32 cellular contexts compared by ENCODE assay signal in genomic region chr7:146658604-146659003, GRCh38.
"Had no signal": no experiment of that assay in that cellular context is flagged by ENCODE, and none has a peak within 500 bp of the region (broad histone marks: within the 10 kb centered on the region; RNA-seq: fewer than 3 reads in every experiment).

No MANE protein-coding gene starts in this region.

- H3K27ac ChIP-seq: left lung, lower lobe of right lung, pancreas, prostate gland, skin epidermis, stomach, testis, thyroid gland, transverse colon, upper lobe of left lung, vagina had no signal

- H3K4me3 ChIP-seq: left lung, lower lobe of right lung, mucosa of descending colon, pancreas, prostate gland, skin epidermis, stomach, testis, thyroid gland, transverse colon, upper lobe of left lung, vagina had no signal

- H3K27me3 Mint-ChIP-seq: naive thymus-derived CD4-positive, alpha-beta T cell; natural killer cell treated with Interleukin-12 subunit alpha and Interleukin-12 subunit beta and Interleukin-15 and Interleukin-18, amount 100 ng/mL, for 72 hours; stimulated activated naive B cell treated with anti-CD40 and anti-IgM and Interleukin-4, amounts not matched to agents 10 μg/mL and 1 μg/mL and 100 μg/mL, for 72 hours had no signal

- H3K36me3 ChIP-seq: left lung, lower lobe of right lung, pancreas, prostate gland, stomach, thyroid gland, transverse colon, upper lobe of left lung, vagina had no signal

- H3K9me3 Mint-ChIP-seq: neural crest cell; stimulated activated naive B cell treated with anti-CD40 and anti-IgM and Interleukin-4, amounts not matched to agents 10 μg/mL and 1 μg/mL and 100 μg/mL, for 72 hours had no signal

- H3K9me3 ChIP-seq: left lung, lower lobe of right lung, pancreas, prostate gland, stomach, testis, thyroid gland, transverse colon, upper lobe of left lung, vagina had no signal

- DNase-seq: hypothalamus; immature natural killer cell; kidney; left colon; left lung; lower lobe of right lung; mammary epithelial cell; mesendoderm; midbrain; mucosa of descending colon; naive thymus-derived CD4-positive, alpha-beta T cell; nucleus accumbens; pancreas; posterior cingulate gyrus; retina; right cardiac atrium; stimulated activated CD4-positive, alpha-beta T cell treated with anti-CD3 and anti-CD28 coated beads, Interleukin-12 subunit alpha, Interleukin-12 subunit beta, amount 100 ng/mL, for 4 hours; stimulated activated CD4-positive, alpha-beta T cell treated with anti-CD3 and anti-CD28 coated beads, Interleukin-15, amount 100 ng/mL, for 24 hours; stimulated activated CD4-positive, alpha-beta T cell treated with anti-CD3 and anti-CD28 coated beads, Interleukin-2, amount 100 ng/mL, for 24 hours; stimulated activated CD4-positive, alpha-beta T cell treated with anti-CD3 and anti-CD28 coated beads, Interleukin-4, amount 100 ng/mL, for 1 hour; stimulated activated naive B cell treated with anti-CD40 and anti-IgM and Interleukin-4, amounts not matched to agents 10 μg/mL and 1 μg/mL and 100 μg/mL, for 72 hours; stimulated activated naive CD8-positive, alpha-beta T cell treated with anti-CD3 and anti-CD28 coated beads, Interleukin-15, Interleukin-2, amounts not matched to agents 100 U/mL and 50 U/mL, for 24 hours; stomach; testis; thyroid gland; transverse colon; upper lobe of left lung had no signal

- H3K27me3 ChIP-seq: left lung, pancreas, stomach, testis, thyroid gland, transverse colon, upper lobe of left lung, vagina had no signal

- H3K4me3 Mint-ChIP-seq: immature natural killer cell; naive thymus-derived CD4-positive, alpha-beta T cell; natural killer cell treated with Interleukin-12 subunit alpha and Interleukin-12 subunit beta and Interleukin-15 and Interleukin-18, amount 100 ng/mL, for 72 hours; neural crest cell; stimulated activated naive B cell treated with anti-CD40 and anti-IgM and Interleukin-4, amounts not matched to agents 10 μg/mL and 1 μg/mL and 100 μg/mL, for 72 hours had no signal

- H3K4me1 ChIP-seq: left lung, lower lobe of right lung, prostate gland, stomach, testis, thyroid gland, transverse colon, vagina had no signal

- H3K36me3 Mint-ChIP-seq: immature natural killer cell; naive thymus-derived CD4-positive, alpha-beta T cell; natural killer cell treated with Interleukin-12 subunit alpha and Interleukin-12 subunit beta and Interleukin-15 and Interleukin-18, amount 100 ng/mL, for 72 hours; stimulated activated naive B cell treated with anti-CD40 and anti-IgM and Interleukin-4, amounts not matched to agents 10 μg/mL and 1 μg/mL and 100 μg/mL, for 72 hours had no signal

- H3K4me1 Mint-ChIP-seq: neural crest cell had no signal

- H3K27ac Mint-ChIP-seq: immature natural killer cell; natural killer cell treated with Interleukin-12 subunit alpha and Interleukin-12 subunit beta and Interleukin-15 and Interleukin-18, amount 100 ng/mL, for 72 hours; stimulated activated naive B cell treated with anti-CD40 and anti-IgM and Interleukin-4, amounts not matched to agents 10 μg/mL and 1 μg/mL and 100 μg/mL, for 72 hours had no signal
